Comparison of ENCODE assay signal across 7 cellular contexts in genomic region chr3:39181408-39182335, GRCh38. TPM values are rescaled to one million over a fixed set of nuclear protein-coding genes. Genes with fewer than 3 reads are reported as not detected.
A peak's percentile ranks its signal among the peaks of the same experiment; 100 is the strongest.
DNase-seq lines count a peak whose midpoint lies in the region; ATAC-seq and TF ChIP-seq lines count a peak whose summit lies in the region.

No MANE protein-coding gene starts in this region.

- H3K4me3 ChIP-seq in HUES6 (ENCODE audit: low read depth, low read length) (peak overlapping the region; percentile 63), smooth muscle cell (peak overlapping the region; percentile 45)

- H4K20me1 ChIP-seq in smooth muscle cell (ENCODE audit: low read depth), result no peaks in the 10 kb centered on the region

- H3K9me3 ChIP-seq in HUES6 (ENCODE audit: control insufficient read depth, insufficient read depth, low read depth, low read length), result no peaks in the 10 kb centered on the region
- no peaks in the 10 kb centered on the region for H3K9me3 ChIP-seq in smooth muscle cell (replicated peaks; ENCODE audit: low read depth)

- H3K9ac ChIP-seq in HUES6 (ENCODE audit: low read length), result no peak overlapping the region
- H3K9ac ChIP-seq in smooth muscle cell (ENCODE audit: low read depth), result no peak overlapping the region

- CTCF ChIA-PET in T-cell (lab: Charles Lee), result no interaction called here

- WGBS in smooth muscle cell (ENCODE audit: low lambda C conversion rate), result 90% methylated on average over 7 of the region's 7 CpGs

- TF ChIP-seq POLR2A in GM18505 (IDR thresholded peaks at IDR 0.05; ENCODE audit: borderline replicate concordance, extremely low read depth, insufficient read depth, insufficient read length), result no peak

- H3K4me2 ChIP-seq in smooth muscle cell, result peak overlapping the region; percentile 83

- H3K36me3 Mint-ChIP-seq in T-cell, result no peaks in the 10 kb centered on the region
- no peaks in the 10 kb centered on the region for H3K36me3 Mint-ChIP-seq in glutamatergic neuron (ENCODE audit: unreplicated experiment)

- no peak overlapping the region for H2AFZ ChIP-seq in smooth muscle cell (ENCODE audit: low read depth)

- no peaks in the 10 kb centered on the region for H3K36me3 ChIP-seq in HUES6 (ENCODE audit: control insufficient read depth, insufficient read depth, low read length)
- no peaks in the 10 kb centered on the region for H3K36me3 ChIP-seq in smooth muscle cell (ENCODE audit: low read depth)

- POLR2A ChIA-PET in T-cell (lab: Charles Lee), result no interaction called here

- H3K27me3 Mint-ChIP-seq in T-cell (no peaks in the 10 kb centered on the region), glutamatergic neuron (ENCODE audit: unreplicated experiment) (peaks cover 21% of the 10 kb centered on the region)

- peaks cover 37% of the 10 kb centered on the region for H3K4me1 ChIP-seq in HUES6 (ENCODE audit: control insufficient read depth, insufficient read depth, low read length)
- peaks cover 17% of the 10 kb centered on the region for H3K4me1 ChIP-seq in smooth muscle cell (ENCODE audit: low read depth)

- H3K27me3 ChIP-seq in HUES6 (ENCODE audit: control insufficient read depth, insufficient read depth, low read length) (peaks cover 18% of the 10 kb centered on the region), smooth muscle cell (ENCODE audit: low read depth) (no peaks in the 10 kb centered on the region)

- H3K27ac Mint-ChIP-seq in T-cell (peak overlapping the region; percentile 81 to 93), glutamatergic neuron (ENCODE audit: unreplicated experiment) (peak overlapping the region; percentile 52)

- no peak for TF ChIP-seq CTCF in glutamatergic neuron (IDR thresholded peaks at IDR 0.05; ENCODE audit: partially characterized antibody, unreplicated experiment)
- no peak for TF ChIP-seq CTCF in smooth muscle cell (IDR thresholded peaks at IDR 0.05; ENCODE audit: borderline replicate concordance, insufficient read depth, poor library complexity, severe bottlenecking)

- H3F3A ChIP-seq in smooth muscle cell (ENCODE audit: low read depth), result peaks cover 37% of the 10 kb centered on the region

- peak overlapping the region; percentile 56 to 88 (median 67) for H3K4me3 Mint-ChIP-seq in T-cell
- H3K4me3 Mint-ChIP-seq in glutamatergic neuron (ENCODE audit: unreplicated experiment), result peak overlapping the region; percentile 78

- no peaks in the 10 kb centered on the region for H3K9me3 Mint-ChIP-seq in T-cell
- peaks cover 25% of the 10 kb centered on the region for H3K9me3 Mint-ChIP-seq in glutamatergic neuron (ENCODE audit: unreplicated experiment)

- peaks cover 32 to 41% (median 33%) of the 10 kb centered on the region in 3 donors for H3K4me1 Mint-ChIP-seq in T-cell
- peaks cover 51% of the 10 kb centered on the region for H3K4me1 Mint-ChIP-seq in glutamatergic neuron (ENCODE audit: low read depth, unreplicated experiment)

- H3K27ac ChIP-seq in HUES6 (ENCODE audit: low read depth, low read length) (no peak overlapping the region), smooth muscle cell (ENCODE audit: low read depth) (peak overlapping the region; percentile 29)

- DNase-seq in T-cell, result no peak
- DNase-seq in glutamatergic neuron, result no peak
- no peak for DNase-seq in smooth muscle cell (lab: John Stamatoyannopoulos, UW; ENCODE audit: unreplicated experiment)
- no peak for DNase-seq in middle frontal gyrus (ENCODE audit: extremely low spot score, low spot score)

- H3K79me2 ChIP-seq in smooth muscle cell (ENCODE audit: low read depth), result no peaks in the 10 kb centered on the region

- ATAC-seq in T-cell (replicated peaks in 1 of 4) (no peak), GM18505 (IDR thresholded peaks at IDR 0.05; ENCODE audit: unreplicated experiment) (no peak), GM18868 (IDR thresholded peaks at IDR 0.05; ENCODE audit: unreplicated experiment) (no peak)

RNA-seq across cellular contexts. Expression of gene XIRP1, which starts 10.7 kb away (rescaled TPM):
- not detected for total RNA-seq in T-cell
- 0.34 TPM for total RNA-seq in glutamatergic neuron (ENCODE audit: unreplicated experiment)
- total RNA-seq in smooth muscle cell, result 0.13 and 0.31 TPM in 2 replicates
- 0.60 and 0.75 TPM in 2 replicates for polyA plus RNA-seq in smooth muscle cell

RNA-seq across cellular contexts. Expression of gene CSRNP1, which starts 28.3 kb away (rescaled TPM):
- 100 to 1,000 TPM in 2 of 5 donors, 10 to 100 TPM in 3; 19.5 to 302 (median 25.0) TPM for total RNA-seq in T-cell
- total RNA-seq in glutamatergic neuron (ENCODE audit: unreplicated experiment), result 11.1 TPM
- 124 and 159 TPM in 2 replicates for total RNA-seq in smooth muscle cell
- polyA plus RNA-seq in smooth muscle cell, result 198 and 252 TPM in 2 replicates
